20 cellular contexts compared by ENCODE assay signal in the genomic region with DNA sequence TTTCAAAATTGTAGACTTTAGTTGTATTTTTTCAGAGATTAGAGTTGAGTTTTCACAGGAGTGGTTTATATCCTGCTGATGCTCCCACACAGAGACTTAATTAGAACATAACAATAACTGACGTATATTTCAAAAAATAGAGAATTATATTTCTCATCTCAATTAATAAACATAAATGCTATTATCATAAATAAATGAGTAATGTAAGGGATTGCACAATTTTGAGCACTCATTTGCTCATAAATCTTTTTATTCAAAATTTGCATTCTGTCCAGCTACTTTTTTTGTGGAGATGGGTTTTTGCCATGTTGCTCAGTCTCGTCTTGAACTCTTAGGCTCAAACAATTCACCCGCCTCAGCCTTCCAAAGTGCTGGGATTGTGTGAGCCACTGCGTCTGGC.
A peak's percentile ranks its signal among the peaks of the same experiment; 100 is the strongest.
DNase-seq lines count a peak whose midpoint lies in the region; ATAC-seq, FAIRE-seq and TF ChIP-seq lines count a peak whose summit lies in the region.
"Had no signal": no experiment of that assay in that cellular context is flagged by ENCODE, and none has a peak within 500 bp of the region (broad histone marks: within the 10 kb centered on the region; RNA-seq: fewer than 3 reads in every experiment).

No MANE protein-coding gene starts in this region.

- no peak overlapping the region for H2BK5ac ChIP-seq in H9 (ENCODE audit: insufficient read length, low read length)

- H2BK15ac ChIP-seq in H9 (ENCODE audit: low read depth, low read length): no peak overlapping the region

- H3K9ac ChIP-seq in H9 (ENCODE audit: extremely low read depth, insufficient read length, low read length) (no peak overlapping the region), K562 (ENCODE audit: insufficient read depth in 1 of 2, low read depth in 2 of 2, low read length in 2 of 2) (peak overlapping the region in 1 of 2 experiments; percentile 51; a peak in 2 of 4 replicates)

- H3K23me2 ChIP-seq in H9 (ENCODE audit: insufficient read length, low read depth, low read length, poor library complexity, severe bottlenecking): no peaks in the 10 kb centered on the region

- H3K27ac ChIP-seq in GM23338 (ENCODE audit: low read depth) (no peak overlapping the region), H9 (ENCODE audit: insufficient read length, low read depth, low read length) (no peak overlapping the region), K562 (ENCODE audit: extremely low read depth, low read depth, low read length) (peak overlapping the region; percentile 54; the same call in 1 of the 3 replicates), hepatocyte (no peak overlapping the region)

- H3K36me3 ChIP-seq in GM23338 (ENCODE audit: insufficient read depth) (no peaks in the 10 kb centered on the region), K562 (ENCODE audit: control insufficient read depth, insufficient read depth, low read length) (no peaks in the 10 kb centered on the region), hepatocyte (replicated peaks; ENCODE audit: insufficient read depth, low read depth) (no peaks in the 10 kb centered on the region)

- H3T11ph ChIP-seq in H9 (ENCODE audit: low read length): no peak overlapping the region

- H3K79me2 ChIP-seq in GM23338 (replicated peaks; ENCODE audit: insufficient read depth) (no peaks in the 10 kb centered on the region), H9 (ENCODE audit: insufficient read depth, low read length) (no peaks in the 10 kb centered on the region), K562 (ENCODE audit: control insufficient read depth, insufficient read depth, low read length) (peaks cover 38% of the 10 kb centered on the region), hepatocyte (no peaks in the 10 kb centered on the region)

- H3K4me3 Mint-ChIP-seq in GM23338 (no peak overlapping the region), H9 (no peak overlapping the region)
- H3K4me3 Mint-ChIP-seq: CD4-positive, alpha-beta memory T cell; HFFc6 had no signal

- H3K4me1 Mint-ChIP-seq in GM23338: peaks cover 7% of the 10 kb centered on the region; the same call in 2 of the 3 replicates
- H3K4me1 Mint-ChIP-seq in H9: peaks cover 3 to 7% of the 10 kb centered on the region in 2 experiments; a peak in 3 of 4 replicates
- H3K4me1 Mint-ChIP-seq: CD4-positive, alpha-beta memory T cell had no signal

- no peak overlapping the region for H4K5ac ChIP-seq in H9 (ENCODE audit: insufficient read length, low read depth, low read length)

- H3K23ac ChIP-seq in H9 (ENCODE audit: insufficient read length, low read depth, low read length): no peak overlapping the region

- no peaks in the 10 kb centered on the region for H3K27me3 ChIP-seq in GM23338 (ENCODE audit: insufficient read depth)
- H3K27me3 ChIP-seq in H9 (ENCODE audit: insufficient read depth, low read length): no peaks in the 10 kb centered on the region
- H3K27me3 ChIP-seq in K562 (ENCODE audit: control insufficient read depth in 2 of 2, insufficient read depth in 2 of 2, low read length in 2 of 2): no peaks in the 10 kb centered on the region
- no peaks in the 10 kb centered on the region for H3K27me3 ChIP-seq in hepatocyte

- no peak overlapping the region for H2AFZ ChIP-seq in GM23338
- no peak overlapping the region for H2AFZ ChIP-seq in H9 (ENCODE audit: low read length)
- H2AFZ ChIP-seq in K562 (ENCODE audit: low read depth, low read length): peak overlapping the region; percentile 81
- no peak overlapping the region for H2AFZ ChIP-seq in hepatocyte

- H3K9me3 Mint-ChIP-seq in GM23338: peaks cover 5% of the 10 kb centered on the region
- peaks cover 0 to 7% of the 10 kb centered on the region in 2 experiments; a peak in 2 of 5 replicates for H3K9me3 Mint-ChIP-seq in H9

- H3K9me1 ChIP-seq in K562 (ENCODE audit: control insufficient read depth, insufficient read depth, low read length): no peaks in the 10 kb centered on the region

- H3K4me2 ChIP-seq in GM23338 (no peak overlapping the region), H9 (ENCODE audit: insufficient read depth, insufficient read length, low read length) (no peak overlapping the region), K562 (ENCODE audit: insufficient read depth, low read length) (peak overlapping the region; percentile 18; the same call in 1 of the 2 replicates), hepatocyte (no peak overlapping the region)

- no peak overlapping the region for H2BK120ac ChIP-seq in H9 (ENCODE audit: low read depth, low read length, poor library complexity, severe bottlenecking)

- ATAC-seq in GM23338 (no peak), K562 (peak; percentile 56), HG03097 (IDR thresholded peaks at IDR 0.05; ENCODE audit: low FRiP score, unreplicated experiment) (no peak)
- ATAC-seq: GM12878 had no signal

- H3K4me3 ChIP-seq in GM23338 (no peak overlapping the region), K562 (no peak overlapping the region), hepatocyte (no peak overlapping the region)
- H3K4me3 ChIP-seq: GM12878 had no signal

- in situ Hi-C loops in K562 (cut with MboI): no loop called here

- no peak overlapping the region for H2BK20ac ChIP-seq in H9 (ENCODE audit: low read depth, low read length, poor library complexity, severe bottlenecking)

- H4K20me1 ChIP-seq in GM23338 (replicated peaks; ENCODE audit: insufficient read depth) (no peaks in the 10 kb centered on the region), H9 (ENCODE audit: control insufficient read depth, insufficient read depth, insufficient read length) (peaks cover 3% of the 10 kb centered on the region), K562 (replicated peaks; ENCODE audit: control insufficient read depth, insufficient read depth, low read length) (no peaks in the 10 kb centered on the region), hepatocyte (ENCODE audit: insufficient read depth, poor library complexity, severe bottlenecking) (no peaks in the 10 kb centered on the region)

- POLR2A ChIA-PET in K562 (lab: Yijun Ruan, JAX): interaction anchor here (0.7 kb wide), 1 partner anchor 11 kb away, joined by 3 read pairs; no protein-coding TSS in a partner anchor

- CTCF ChIA-PET in K562 (lab: Yijun Ruan, JAX; ENCODE audit: low intra/inter-chr PET ratio): no interaction called here

- H3K9me3 ChIP-seq in H9 (ENCODE audit: control insufficient read depth, low read depth, low read length) (no peaks in the 10 kb centered on the region), K562 (replicated peaks; ENCODE audit: control insufficient read depth, insufficient read depth, low read depth, low read length) (no peaks in the 10 kb centered on the region), hepatocyte (ENCODE audit: low read depth) (no peaks in the 10 kb centered on the region)

- H2AK5ac ChIP-seq in H9 (ENCODE audit: insufficient read length, low read length): no peak overlapping the region

- no peak overlapping the region for H3K14ac ChIP-seq in H9 (ENCODE audit: insufficient read depth, low read length)

- H3F3A ChIP-seq in GM23338 (replicated peaks; ENCODE audit: low read depth): no peaks in the 10 kb centered on the region

- no peak overlapping the region for H3K56ac ChIP-seq in H9 (ENCODE audit: insufficient read length, low read depth, low read length)

- H3K18ac ChIP-seq in H9 (ENCODE audit: insufficient read length, low read depth, low read length): no peak overlapping the region

- WGBS in H9 (ENCODE audit: extremely low coverage, insufficient read length, low lambda C conversion rate): no CpG with 5 or more reads among the region's 4 CpGs
- WGBS in K562 (ENCODE audit: insufficient coverage, low coverage, missing lambda C conversion rate): 6% methylated on average over 4 of the region's 4 CpGs
- 84% methylated on average over 4 of the region's 4 CpGs for WGBS in hepatocyte (ENCODE audit: low lambda C conversion rate, missing lambda C conversion rate)

- H2BK12ac ChIP-seq in H9 (ENCODE audit: insufficient read length, low read depth, low read length): no peak overlapping the region

- DNase-seq in GM23338 (ENCODE audit: low spot score) (peak; percentile 11), H9 (peak; percentile 22), NCI-H748 treated with DMSO at 0.1 percent for 48 hours (lab: John Stamatoyannopoulos, UW) (peak; percentile 11), K562 (ENCODE audit: extremely low read depth in 1 of 4, low spot score in 3 of 4) (peak in 1 of 4 experiments; percentile 42), hepatocyte (ENCODE audit: low spot score) (no peak), mucosa of gallbladder (ENCODE audit: low spot score) (no peak)
- no peak for DNase-seq in activated naive CD4-positive, alpha-beta T cell treated with Interleukin-2 at 50 U/mL for 16 hours
- DNase-seq: C1 segment of cervical spinal cord; Calu3; CD4-positive, alpha-beta memory T cell; COR-L47; DMS79; EL; GDM1; GOT3; HFFc6 had no signal

- no peak for TF ChIP-seq RAD21 in K562 (CRISPR knock-in tag; conservative IDR thresholded peaks at IDR 0.05 in 1 of 2, IDR thresholded peaks at IDR 0.05 in 1 of 2)

- H3K27me3 Mint-ChIP-seq in GM23338 (ENCODE audit: insufficient read depth, low read depth, poor library complexity): peaks cover 3% of the 10 kb centered on the region
- H3K27me3 Mint-ChIP-seq in H9 (ENCODE audit: low read depth): no peaks in the 10 kb centered on the region

- no peak overlapping the region for H4K8ac ChIP-seq in H9 (replicated peaks; ENCODE audit: insufficient read length, low read depth, low read length)

- TF ChIP-seq CTCF in GM23338 (conservative IDR thresholded peaks at IDR 0.05; ENCODE audit: low read depth in 2 of 2) (no peak), H9 (conservative IDR thresholded peaks at IDR 0.05) (no peak), K562 (IDR thresholded peaks at IDR 0.05 in 2 of 3, conservative IDR thresholded peaks at IDR 0.05 in 1 of 3; ENCODE audit: insufficient read depth in 2 of 3, low read depth in 1 of 3, low read length in 3 of 3) (no peak), hepatocyte (IDR thresholded peaks at IDR 0.05; ENCODE audit: poor library complexity) (no peak)

- no peaks in the 10 kb centered on the region for H3K79me1 ChIP-seq in H9 (ENCODE audit: insufficient read depth, low read depth, low read length, poor library complexity, severe bottlenecking)

- no TSS peak for BruUV-seq in K562 (replicated peaks; lab: Mats Ljungman, UMichigan)

- no peak overlapping the region for H3K27ac Mint-ChIP-seq in GM23338
- no peak overlapping the region for H3K27ac Mint-ChIP-seq in H9
- H3K27ac Mint-ChIP-seq: CD4-positive, alpha-beta memory T cell; HFFc6 had no signal

- intact Hi-C loops in K562 (cut with micrococcal nuclease): no loop called here

- H3K4ac ChIP-seq in H9 (ENCODE audit: low read depth, low read length): no peak overlapping the region

- FAIRE-seq in K562 (lab: Jason Lieb, UNC): no peak
- FAIRE-seq: GM12878, GM18507, H54 had no signal

- TF ChIP-seq POLR2A in K562 (conservative IDR thresholded peaks at IDR 0.05): no peak

- TF ChIP-seq EP300 in K562 (IDR thresholded peaks at IDR 0.05; ENCODE audit: low read length): no peak

- H3K4me1 ChIP-seq in GM23338 (ENCODE audit: insufficient read depth) (0 out of 2 replicates have a peak, but pooled peaks cover 15% of the 10 kb centered on the region), H9 (ENCODE audit: insufficient read depth, low read length) (no peaks in the 10 kb centered on the region), K562 (replicated peaks in 1 of 2; ENCODE audit: control insufficient read depth in 2 of 2, insufficient read depth in 2 of 2, low read length in 2 of 2) (no peaks in the 10 kb centered on the region), hepatocyte (ENCODE audit: insufficient read depth) (no peaks in the 10 kb centered on the region)

- no peak overlapping the region for H4K91ac ChIP-seq in H9 (ENCODE audit: insufficient read length, low read depth, low read length)

- H3K36me3 Mint-ChIP-seq in GM23338 (ENCODE audit: low read depth): peaks cover 11% of the 10 kb centered on the region; the same call in 1 of the 3 replicates
- H3K36me3 Mint-ChIP-seq in H9 (ENCODE audit: insufficient read depth in 1 of 3, low read depth in 3 of 3): peaks cover 0 to 10% (median 7%) of the 10 kb centered on the region in 3 experiments; a peak in 6 of 7 replicates
- H3K36me3 Mint-ChIP-seq: CD4-positive, alpha-beta memory T cell had no signal

- peaks cover 7% of the 10 kb centered on the region; the same call in 1 of the 2 replicates for H3K9me2 ChIP-seq in GM23338 (ENCODE audit: insufficient read depth)
- no peaks in the 10 kb centered on the region for H3K9me2 ChIP-seq in hepatocyte (replicated peaks; ENCODE audit: insufficient read depth)

Comparison
In these comparisons a context has a peak if more than half of its experiments do, and no peak if none do; other contexts are left out.
1. DNase-seq: peak in GM23338 (single experiment), H9 (single experiment) and NCI-H748 treated with DMSO at 0.1 percent for 48 hours (single experiment); none in hepatocyte (single experiment), mucosa of gallbladder (single experiment) and activated naive CD4-positive, alpha-beta T cell treated with Interleukin-2 at 50 U/mL for 16 hours (single experiment).